In the genomic region with DNA sequence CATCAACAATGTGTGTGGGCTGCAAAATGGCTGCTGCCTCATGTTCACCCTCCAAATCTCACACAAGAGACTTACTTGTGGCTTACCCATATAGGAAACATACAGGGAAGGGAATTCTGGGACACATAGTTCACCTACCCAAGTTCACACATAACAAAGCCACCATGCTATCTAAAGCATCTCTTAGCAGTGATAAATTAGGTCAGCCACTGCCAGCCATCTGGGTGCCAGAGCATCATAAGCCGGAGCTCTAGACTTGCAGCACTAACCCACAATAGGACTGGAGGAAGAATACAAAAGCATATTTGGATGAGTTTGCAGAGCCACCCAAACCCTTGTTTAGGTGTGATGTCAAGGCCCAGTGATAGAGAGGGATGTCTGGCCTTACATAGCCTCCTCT, we compare ENCODE assay signal across 28 cellular contexts.
"Had no signal": no experiment of that assay in that cellular context is flagged by ENCODE, and none has a peak within 500 bp of the region (broad histone marks: within the 10 kb centered on the region; RNA-seq: fewer than 3 reads in every experiment).

No MANE protein-coding gene starts in this region.

- H3K36me3 ChIP-seq: left lung, neural progenitor cell, neutrophil, ovary, right atrium auricular region, stomach, thyroid gland, transverse colon, upper lobe of left lung had no signal

- H2AFZ ChIP-seq: neural progenitor cell had no signal

- FAIRE-seq: islet of Langerhans, kidney had no signal

- H3K27ac ChIP-seq: left lung, neural progenitor cell, neutrophil, ovary, right atrium auricular region, skin epidermis, stomach, testis, thyroid gland, transverse colon, upper lobe of left lung had no signal

- H3K4me1 ChIP-seq: left lung, right atrium auricular region, stomach, testis, thyroid gland, transverse colon, upper lobe of left lung had no signal

- ATAC-seq: left colon; left lung; natural killer cell; sciatic nerve; stimulated activated naive B cell treated with anti-CD40 and anti-IgM and Interleukin-4, amounts not matched to agents 10 μg/mL and 1 μg/mL and 100 μg/mL, for 72 hours; stimulated activated naive CD8-positive, alpha-beta T cell treated with anti-CD3 and anti-CD28 coated beads, Interleukin-15, Interleukin-2, amounts not matched to agents 100 U/mL and 50 U/mL, for 24 hours had no signal

- H3K9me3 ChIP-seq: left lung, neutrophil, ovary, right atrium auricular region, stomach, testis, thyroid gland, transverse colon, upper lobe of left lung had no signal

- DNase-seq: hypothalamus; immature natural killer cell; kidney; left colon; left lung; naive B cell; natural killer cell; nephron progenitor cell; occipital lobe; ovary; stimulated activated CD4-positive, alpha-beta T cell treated with anti-CD3 and anti-CD28 coated beads, Interleukin-12 subunit alpha, Interleukin-12 subunit beta, amount 100 ng/mL, for 4 hours; stimulated activated CD4-positive, alpha-beta T cell treated with anti-CD3 and anti-CD28 coated beads, Interleukin-15, amount 100 ng/mL, for 24 hours; stimulated activated CD4-positive, alpha-beta T cell treated with anti-CD3 and anti-CD28 coated beads, Interleukin-2, amount 100 ng/mL, for 24 hours; stimulated activated CD4-positive, alpha-beta T cell treated with anti-CD3 and anti-CD28 coated beads, Interleukin-4, amount 100 ng/mL, for 1 hour; stimulated activated naive B cell treated with anti-CD40 and anti-IgM and Interleukin-4, amounts not matched to agents 10 μg/mL and 1 μg/mL and 100 μg/mL, for 72 hours; stimulated activated naive CD8-positive, alpha-beta T cell treated with anti-CD3 and anti-CD28 coated beads, Interleukin-15, Interleukin-2, amounts not matched to agents 100 U/mL and 50 U/mL, for 24 hours; stomach; testis; thyroid gland; transverse colon; upper lobe of left lung had no signal

- H3K4me3 ChIP-seq: left lung, lung, neural progenitor cell, ovary, right atrium auricular region, skin epidermis, stomach, testis, thyroid gland, transverse colon, upper lobe of left lung had no signal

- H3K27me3 ChIP-seq: left lung, neural progenitor cell, neutrophil, ovary, right atrium auricular region, stomach, testis, thyroid gland, transverse colon, upper lobe of left lung had no signal

- H3K9ac ChIP-seq: neural progenitor cell had no signal

- H3K4me2 ChIP-seq: neural progenitor cell had no signal
